8 cellular contexts compared by ENCODE assay signal in genomic region chr17:64145751-64146417, GRCh38. TPM values are rescaled to one million over a fixed set of nuclear protein-coding genes. Genes with fewer than 3 reads are reported as not detected.
DNase-seq lines count a peak whose midpoint lies in the region; ATAC-seq and TF ChIP-seq lines count a peak whose summit lies in the region.

No MANE protein-coding gene starts in this region.

- peak overlapping the region; percentile 100 for H3K27ac ChIP-seq in C4-2B

- peaks cover 25% of the 10 kb centered on the region for H3K4me1 Mint-ChIP-seq in activated CD4-positive, alpha-beta T cell treated with anti-CD3 and anti-CD28 coated beads, Interleukin-2, amount 10 ng/mL, durations not matched to agents 24 days and 14 days

- ATAC-seq in GM19351 (IDR thresholded peaks at IDR 0.05; ENCODE audit: unreplicated experiment) (peak; percentile 92), HG03469 (IDR thresholded peaks at IDR 0.05; ENCODE audit: unreplicated experiment) (peak; percentile 93), left lobe of liver (peak; percentile 85)

- H3K9me3 Mint-ChIP-seq in activated CD4-positive, alpha-beta T cell treated with anti-CD3 and anti-CD28 coated beads, Interleukin-2, amount 10 ng/mL, durations not matched to agents 24 days and 14 days = no peaks in the 10 kb centered on the region

- no peak overlapping the region for H3K27ac Mint-ChIP-seq in activated CD4-positive, alpha-beta T cell treated with anti-CD3 and anti-CD28 coated beads, Interleukin-2, amount 10 ng/mL, durations not matched to agents 24 days and 14 days

- TF ChIP-seq CTCF in C4-2B (conservative IDR thresholded peaks at IDR 0.05) = no peak

- DNase-seq in NCI-H526 (lab: John Stamatoyannopoulos, UW) (peak; percentile 99), dermis blood vessel endothelial cell (peak; percentile 100), left lobe of liver (ENCODE audit: low spot score) (peak; percentile 97)
- peak; percentile 98 for DNase-seq in activated CD4-positive, alpha-beta T cell treated with anti-CD3 and anti-CD28 coated beads, Interleukin-2, amount 10 ng/mL, durations not matched to agents 24 days and 14 days
- DNase-seq in stimulated activated CD4-positive, alpha-beta T cell treated with anti-CD3 and anti-CD28 coated beads, Interleukin-2, amount 100 ng/mL, for 24 hours = peak; percentile 93 to 94

- no peaks in the 10 kb centered on the region for H3K27me3 Mint-ChIP-seq in activated CD4-positive, alpha-beta T cell treated with anti-CD3 and anti-CD28 coated beads, Interleukin-2, amount 10 ng/mL, durations not matched to agents 24 days and 14 days

- intact Hi-C loops in activated CD4-positive, alpha-beta T cell treated with anti-CD3 and anti-CD28 coated beads, Interleukin-2, amount 10 ng/mL, durations not matched to agents 24 days and 14 days (cut with micrococcal nuclease) = loop anchor here (1.0 to 5.0 kb wide), 6 partner anchors 16 to 361 kb away; partner anchors contain the start of genes CEP95, DDX5, ERN1 and SMARCD2

- no peak overlapping the region for H3K4me3 Mint-ChIP-seq in activated CD4-positive, alpha-beta T cell treated with anti-CD3 and anti-CD28 coated beads, Interleukin-2, amount 10 ng/mL, durations not matched to agents 24 days and 14 days

- H3K36me3 Mint-ChIP-seq in activated CD4-positive, alpha-beta T cell treated with anti-CD3 and anti-CD28 coated beads, Interleukin-2, amount 10 ng/mL, durations not matched to agents 24 days and 14 days (ENCODE audit: low read depth) = peaks cover 19% of the 10 kb centered on the region

RNA-seq across cellular contexts. Expression of gene ERN1, which starts 15.9 kb away (rescaled TPM):
- 41.3 and 52.1 TPM in 2 replicates for total RNA-seq in activated CD4-positive, alpha-beta T cell treated with anti-CD3 and anti-CD28 coated beads, Interleukin-2, amount 10 ng/mL, durations not matched to agents 24 days and 14 days
- 17.5 and 20.4 TPM in 2 replicates for total RNA-seq in dermis blood vessel endothelial cell
- total RNA-seq in left lobe of liver = 30.9 TPM

Comparison
In these comparisons a context has a peak if more than half of its experiments do, and no peak if none do; other contexts are left out.
1. Peak in every context shown above with its lines: DNase-seq, ATAC-seq and H3K27ac ChIP-seq.